ENCODE assay signal across 24 cellular contexts in genomic region chr17:10025224-10025623, GRCh38.
"Had no signal": no experiment of that assay in that cellular context is flagged by ENCODE, and none has a peak within 500 bp of the region (broad histone marks: within the 10 kb centered on the region; RNA-seq: fewer than 3 reads in every experiment).

No MANE protein-coding gene starts in this region.

- H3K4me3 Mint-ChIP-seq: memory B cell; naive B cell; natural killer cell treated with Interleukin-12 subunit alpha and Interleukin-12 subunit beta and Interleukin-15 and Interleukin-18, amount 100 ng/mL, for 72 hours; stimulated activated effector memory CD8-positive, alpha-beta T cell treated with anti-CD3 and anti-CD28 coated beads, Interleukin-12 subunit alpha, Interleukin-12 subunit beta, amount 100 ng/mL, for 72 hours had no signal

- H3K27me3 Mint-ChIP-seq: memory B cell; naive B cell; natural killer cell treated with Interleukin-12 subunit alpha and Interleukin-12 subunit beta and Interleukin-15 and Interleukin-18, amount 100 ng/mL, for 72 hours had no signal

- H3K27ac Mint-ChIP-seq: endodermal cell; memory B cell; natural killer cell treated with Interleukin-12 subunit alpha and Interleukin-12 subunit beta and Interleukin-15 and Interleukin-18, amount 100 ng/mL, for 72 hours; stimulated activated effector memory CD8-positive, alpha-beta T cell treated with anti-CD3 and anti-CD28 coated beads, Interleukin-12 subunit alpha, Interleukin-12 subunit beta, amount 100 ng/mL, for 72 hours had no signal

- H3K36me3 Mint-ChIP-seq: memory B cell; mesothelial cell of epicardium; naive B cell; natural killer cell treated with Interleukin-12 subunit alpha and Interleukin-12 subunit beta and Interleukin-15 and Interleukin-18, amount 100 ng/mL, for 72 hours; stimulated activated effector memory CD8-positive, alpha-beta T cell treated with anti-CD3 and anti-CD28 coated beads, Interleukin-12 subunit alpha, Interleukin-12 subunit beta, amount 100 ng/mL, for 72 hours had no signal

- DNase-seq: cortex of kidney; effector CD8-positive, alpha-beta T cell; foreskin fibroblast; gastrocnemius medialis; mucosa of descending colon; naive B cell; stimulated activated CD4-positive, alpha-beta T cell treated with anti-CD3 and anti-CD28 coated beads, Interleukin-2, amount 100 ng/mL, for 24 hours; stimulated activated CD4-positive, alpha-beta T cell treated with anti-CD3 and anti-CD28 coated beads, Interleukin-4, amount 100 ng/mL, for 24 hours; stimulated activated naive CD8-positive, alpha-beta T cell treated with anti-CD3 and anti-CD28 coated beads, Interleukin-15, Interleukin-2, amounts not matched to agents 100 U/mL and 50 U/mL, for 24 hours; substantia nigra; transverse colon had no signal

- H3K9me3 Mint-ChIP-seq: endodermal cell; memory B cell; mesothelial cell of epicardium; naive B cell; natural killer cell treated with Interleukin-12 subunit alpha and Interleukin-12 subunit beta and Interleukin-15 and Interleukin-18, amount 100 ng/mL, for 72 hours; stimulated activated effector memory CD8-positive, alpha-beta T cell treated with anti-CD3 and anti-CD28 coated beads, Interleukin-12 subunit alpha, Interleukin-12 subunit beta, amount 100 ng/mL, for 72 hours had no signal

- ATAC-seq: esophagus mucosa; gastrocnemius medialis; left lobe of liver; mucosa of descending colon; natural killer cell treated with Interleukin-12 subunit alpha and Interleukin-12 subunit beta and Interleukin-15 and Interleukin-18, amount 100 ng/mL, for 72 hours; sciatic nerve; stimulated activated effector memory CD8-positive, alpha-beta T cell treated with anti-CD3 and anti-CD28 coated beads, Interleukin-12 subunit alpha, Interleukin-12 subunit beta, amount 100 ng/mL, for 72 hours; stimulated activated naive CD8-positive, alpha-beta T cell treated with anti-CD3 and anti-CD28 coated beads, Interleukin-15, Interleukin-2, amounts not matched to agents 100 U/mL and 50 U/mL, for 24 hours had no signal

- H3K4me1 Mint-ChIP-seq: memory B cell had no signal

- H3K27ac ChIP-seq: epithelial cell of prostate, gastrocnemius medialis, prostate gland, right atrium auricular region, thoracic aorta, transverse colon, vagina had no signal
